ENCODE assay signal across 20 cellular contexts in the genomic region with DNA sequence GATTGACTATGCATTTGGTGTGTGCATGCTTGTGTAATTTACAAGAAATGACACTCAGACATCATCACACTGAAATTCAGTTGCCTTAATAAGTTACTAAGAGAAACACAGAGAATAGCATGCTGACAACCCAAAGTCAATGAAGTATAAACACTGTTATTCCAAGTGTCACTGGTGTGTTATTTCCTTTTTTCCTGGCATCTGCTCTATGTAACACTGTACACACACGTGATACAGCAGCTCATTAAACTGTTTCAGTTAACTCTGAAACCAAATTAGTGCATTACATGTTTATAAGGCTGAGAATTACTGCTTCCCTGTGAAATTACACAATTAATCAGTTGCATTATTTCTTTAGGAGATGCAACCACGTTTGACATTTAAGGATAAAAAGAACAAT.
DNase-seq lines count a peak whose midpoint lies in the region; ATAC-seq and TF ChIP-seq lines count a peak whose summit lies in the region.
"Had no signal": no experiment of that assay in that cellular context is flagged by ENCODE, and none has a peak within 500 bp of the region (broad histone marks: within the 10 kb centered on the region; RNA-seq: fewer than 3 reads in every experiment).

No MANE protein-coding gene starts in this region.

- H3F3A ChIP-seq in neural cell (ENCODE audit: insufficient read depth, low read length, poor library complexity, severe bottlenecking): no peaks in the 10 kb centered on the region

- H3K79me2 ChIP-seq in neural cell (replicated peaks; ENCODE audit: insufficient read depth, low read length): peaks cover 6% of the 10 kb centered on the region

- CTCF ChIA-PET in Panc1 (lab: Charles Lee): no interaction called here

- H3K4me2 ChIP-seq in neural cell (ENCODE audit: low read length): no peak overlapping the region
- H3K4me2 ChIP-seq: BLaER1 had no signal

- H2AFZ ChIP-seq in neural cell (ENCODE audit: low read depth, low read length): no peak overlapping the region

- BruUV-seq in Panc1 (replicated peaks; lab: Mats Ljungman, UMichigan): TSS peak; percentile 30

- H3K4me1 ChIP-seq in Panc1 (ENCODE audit: control insufficient read depth, insufficient read depth, low read length): peaks cover 7% of the 10 kb centered on the region
- H3K4me1 ChIP-seq: BLaER1 had no signal

- H3K9me2 ChIP-seq in neural cell (ENCODE audit: insufficient read depth, low read length): no peaks in the 10 kb centered on the region

- H3K27me3 ChIP-seq in Panc1 (ENCODE audit: control insufficient read depth, insufficient read depth, low read length): no peaks in the 10 kb centered on the region
- no peaks in the 10 kb centered on the region for H3K27me3 ChIP-seq in neural cell (ENCODE audit: insufficient read depth, low read depth, low read length)
- H3K27me3 ChIP-seq: BLaER1 had no signal

- TF ChIP-seq RAD21 in neural cell (conservative IDR thresholded peaks at IDR 0.05): no peak

- H3K36me3 ChIP-seq in Panc1 (ENCODE audit: control insufficient read depth, insufficient read depth, low read length): peaks cover 2% of the 10 kb centered on the region; the same call in 1 of the 2 replicates
- no peaks in the 10 kb centered on the region for H3K36me3 ChIP-seq in neural cell (ENCODE audit: insufficient read depth, low read length)
- H3K36me3 ChIP-seq: BLaER1 had no signal

- H3K9me3 ChIP-seq in Panc1 (ENCODE audit: control insufficient read depth, insufficient read depth, low read depth, low read length) (no peaks in the 10 kb centered on the region), neural cell (ENCODE audit: low read length) (no peaks in the 10 kb centered on the region)
- H3K9me3 ChIP-seq: BLaER1 had no signal

- POLR2A ChIA-PET in Panc1 (lab: Charles Lee): no interaction called here

- TF ChIP-seq EP300 in neural cell (conservative IDR thresholded peaks at IDR 0.05; ENCODE audit: poor library complexity, severe bottlenecking): peak; percentile 50

- ATAC-seq in Panc1 (no peak), GM21737 (IDR thresholded peaks at IDR 0.05; ENCODE audit: unreplicated experiment) (no peak)
- ATAC-seq: CD8-positive, alpha-beta T cell; Right ventricle myocardium inferior had no signal

- H3K4me3 ChIP-seq in Panc1 (ENCODE audit: low read depth in 2 of 2, low read length in 2 of 2) (no peak overlapping the region), neural cell (ENCODE audit: low read length) (no peak overlapping the region)
- H3K4me3 ChIP-seq: BLaER1 had no signal

- no peak overlapping the region for H3K27ac ChIP-seq in Panc1 (ENCODE audit: low read length)
- no peak overlapping the region for H3K27ac ChIP-seq in neural cell (ENCODE audit: low read length)
- H3K27ac ChIP-seq: BLaER1, HL-60 had no signal

- in situ Hi-C loops in Panc1 (cut with HindIII; ENCODE audit: low pct_unique_long_range_greater_than_20kb, low sequenced_read_pairs): no loop called here

- DNase-seq in NCI-H2171 treated with DMSO at 0.1 percent for 48 hours (lab: John Stamatoyannopoulos, UW): peak; percentile 26
- DNase-seq in NCI-H2171 (lab: John Stamatoyannopoulos, UW): no peak
- no peak for DNase-seq in Panc1 (ENCODE audit: low read depth, low spot score)
- DNase-seq in glomerular visceral epithelial cell (ENCODE audit: extremely low spot score): peak; percentile 39
- DNase-seq in NCI-H82 (lab: John Stamatoyannopoulos, UW): no peak
- DNase-seq in HK-2 (ENCODE audit: unreplicated experiment): no peak
- DNase-seq: 8988T; CD8-positive, alpha-beta T cell; DND-41; Kasumi-1; MM.1S; NCI-H1092 treated with DMSO at 0.1 percent for 48 hours; NCI-H2107; NCI-H345; NCI-H774 had no signal

- no peak for TF ChIP-seq CTCF in Panc1 (IDR thresholded peaks at IDR 0.05)
- TF ChIP-seq CTCF in neural cell (IDR thresholded peaks at IDR 0.05; ENCODE audit: poor library complexity, severe bottlenecking): no peak

- intact Hi-C loops in Panc1 (cut with micrococcal nuclease; ENCODE audit: unreplicated experiment): loop anchor here (10.0 kb wide), 1 partner anchor 153 kb away; no protein-coding TSS in a partner anchor

- H4K20me1 ChIP-seq in neural cell (ENCODE audit: insufficient read depth): no peaks in the 10 kb centered on the region
- H4K20me1 ChIP-seq: BLaER1 had no signal

- no peak overlapping the region for H3K9ac ChIP-seq in neural cell (ENCODE audit: low read length)
- H3K9ac ChIP-seq: BLaER1 had no signal

TF ChIP-seq in neural cell, 6 proteins besides CTCF, POLR2A, EP300 and RAD21:
- peak; percentile 48 for TF ChIP-seq POLR2AphosphoS5 (IDR thresholded peaks at IDR 0.05)
- TF ChIP-seq, protein P1, sequence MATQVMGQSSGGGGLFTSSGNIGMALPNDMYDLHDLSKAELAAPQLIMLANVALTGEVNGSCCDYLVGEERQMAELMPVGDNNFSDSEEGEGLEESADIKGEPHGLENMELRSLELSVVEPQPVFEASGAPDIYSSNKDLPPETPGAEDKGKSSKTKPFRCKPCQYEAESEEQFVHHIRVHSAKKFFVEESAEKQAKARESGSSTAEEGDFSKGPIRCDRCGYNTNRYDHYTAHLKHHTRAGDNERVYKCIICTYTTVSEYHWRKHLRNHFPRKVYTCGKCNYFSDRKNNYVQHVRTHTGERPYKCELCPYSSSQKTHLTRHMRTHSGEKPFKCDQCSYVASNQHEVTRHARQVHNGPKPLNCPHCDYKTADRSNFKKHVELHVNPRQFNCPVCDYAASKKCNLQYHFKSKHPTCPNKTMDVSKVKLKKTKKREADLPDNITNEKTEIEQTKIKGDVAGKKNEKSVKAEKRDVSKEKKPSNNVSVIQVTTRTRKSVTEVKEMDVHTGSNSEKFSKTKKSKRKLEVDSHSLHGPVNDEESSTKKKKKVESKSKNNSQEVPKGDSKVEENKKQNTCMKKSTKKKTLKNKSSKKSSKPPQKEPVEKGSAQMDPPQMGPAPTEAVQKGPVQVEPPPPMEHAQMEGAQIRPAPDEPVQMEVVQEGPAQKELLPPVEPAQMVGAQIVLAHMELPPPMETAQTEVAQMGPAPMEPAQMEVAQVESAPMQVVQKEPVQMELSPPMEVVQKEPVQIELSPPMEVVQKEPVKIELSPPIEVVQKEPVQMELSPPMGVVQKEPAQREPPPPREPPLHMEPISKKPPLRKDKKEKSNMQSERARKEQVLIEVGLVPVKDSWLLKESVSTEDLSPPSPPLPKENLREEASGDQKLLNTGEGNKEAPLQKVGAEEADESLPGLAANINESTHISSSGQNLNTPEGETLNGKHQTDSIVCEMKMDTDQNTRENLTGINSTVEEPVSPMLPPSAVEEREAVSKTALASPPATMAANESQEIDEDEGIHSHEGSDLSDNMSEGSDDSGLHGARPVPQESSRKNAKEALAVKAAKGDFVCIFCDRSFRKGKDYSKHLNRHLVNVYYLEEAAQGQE (IDR thresholded peaks at IDR 0.05; ENCODE audit: borderline replicate concordance): no peak

Comparison
In these comparisons a context has a peak if more than half of its experiments do, and no peak if none do; other contexts are left out.
1. DNase-seq: peak in NCI-H2171 treated with DMSO at 0.1 percent for 48 hours (single experiment) and glomerular visceral epithelial cell (single experiment); none in NCI-H2171 (single experiment), Panc1 (single experiment), NCI-H82 (single experiment) and HK-2 (single experiment).